24 cellular contexts compared by ENCODE assay signal in genomic region chr17:42081516-42082129, GRCh38.
"Had no signal": no experiment of that assay in that cellular context is flagged by ENCODE, and none has a peak within 500 bp of the region (broad histone marks: within the 10 kb centered on the region; RNA-seq: fewer than 3 reads in every experiment).

No MANE protein-coding gene starts in this region.

- H3K4me3 Mint-ChIP-seq: activated T-cell treated with anti-CD3 and anti-CD28 coated beads, Interleukin-2, amount 50 U/mL, for 24 hours; activated T-helper 17 cell treated with anti-CD3 and anti-CD28 coated beads, Interleukin-2, amount 50 U/mL, for 72 hours; dendritic cell treated with granulocyte-macrophage colony-stimulating factor and Interleukin-4, amounts not matched to agents 40 ng/mL and 50 ng/mL, for 4 days; WTC11 had no signal

- H3K27ac Mint-ChIP-seq: activated naive CD4-positive, alpha-beta T cell treated with anti-CD3 and anti-CD28 coated beads, Interleukin-2, amount 50 U/mL, for 72 hours; activated T-cell treated with anti-CD3 and anti-CD28 coated beads, Interleukin-2, amount 50 U/mL, for 24 hours; activated T-helper 17 cell treated with anti-CD3 and anti-CD28 coated beads, Interleukin-2, amount 50 U/mL, for 72 hours; dendritic cell treated with granulocyte-macrophage colony-stimulating factor and Interleukin-4, amounts not matched to agents 40 ng/mL and 50 ng/mL, for 4 days; WTC11 had no signal

- H3K4me1 Mint-ChIP-seq: activated T-helper 17 cell treated with anti-CD3 and anti-CD28 coated beads, Interleukin-2, amount 50 U/mL, for 72 hours; naive B cell had no signal

- H3K4me1 ChIP-seq: ascending aorta, heart right ventricle, lower lobe of right lung, stomach, transverse colon, vagina had no signal

- H3K9me3 ChIP-seq: ascending aorta, heart right ventricle, lower lobe of right lung, right lobe of liver, stomach, transverse colon, vagina had no signal

- H3K4me3 ChIP-seq: ascending aorta, heart right ventricle, lower lobe of right lung, right lobe of liver, skin epidermis, stomach, transverse colon, vagina had no signal

- H3K36me3 ChIP-seq: ascending aorta, brain microvascular endothelial cell, heart right ventricle, lower lobe of right lung, right lobe of liver, stomach, transverse colon, vagina had no signal

- H3K27me3 ChIP-seq: ascending aorta, brain microvascular endothelial cell, right lobe of liver, transverse colon, vagina had no signal

- ATAC-seq: activated naive CD4-positive, alpha-beta T cell treated with anti-CD3 and anti-CD28 coated beads, Interleukin-2, amount 50 U/mL, for 72 hours; activated T-helper 17 cell treated with anti-CD3 and anti-CD28 coated beads, Interleukin-2, amount 50 U/mL, for 72 hours; lower lobe of right lung had no signal

- H3K9me3 Mint-ChIP-seq: activated naive CD4-positive, alpha-beta T cell treated with anti-CD3 and anti-CD28 coated beads, Interleukin-2, amount 50 U/mL, for 72 hours; activated T-cell treated with anti-CD3 and anti-CD28 coated beads, Interleukin-2, amount 50 U/mL, for 24 hours; activated T-helper 17 cell treated with anti-CD3 and anti-CD28 coated beads, Interleukin-2, amount 50 U/mL, for 72 hours; dendritic cell treated with granulocyte-macrophage colony-stimulating factor and Interleukin-4, amounts not matched to agents 40 ng/mL and 50 ng/mL, for 4 days; naive B cell; WTC11 had no signal

- DNase-seq: activated CD8-positive, alpha-beta memory T cell treated with anti-CD3 and anti-CD28 coated beads for 24 hours; activated CD8-positive, alpha-beta memory T cell treated with anti-CD3 and anti-CD28 coated beads, Interleukin-2, amount 50 U/mL, for 4 hours; activated T-cell treated with anti-CD3 and anti-CD28 coated beads, Interleukin-2, amount 50 U/mL, for 24 hours; brain microvascular endothelial cell; caudate nucleus; effector CD4-positive, alpha-beta T cell; heart right ventricle; kidney; lower lobe of right lung; mesendoderm; naive B cell; occipital lobe; posterior cingulate gyrus; right lobe of liver; stimulated activated CD4-positive, alpha-beta T cell treated with anti-CD3 and anti-CD28 coated beads, Interleukin-1b, Interleukin-23, amount 100 ng/mL, for 48 hours; stomach; transverse colon had no signal

- H3K36me3 Mint-ChIP-seq: activated naive CD4-positive, alpha-beta T cell treated with anti-CD3 and anti-CD28 coated beads, Interleukin-2, amount 50 U/mL, for 72 hours; naive B cell; WTC11 had no signal

- H3K27ac ChIP-seq: ascending aorta, brain microvascular endothelial cell, heart right ventricle, lower lobe of right lung, right lobe of liver, skin epidermis, stomach, transverse colon, vagina had no signal
